ENCODE assay signal across 8 cellular contexts in the genomic region with DNA sequence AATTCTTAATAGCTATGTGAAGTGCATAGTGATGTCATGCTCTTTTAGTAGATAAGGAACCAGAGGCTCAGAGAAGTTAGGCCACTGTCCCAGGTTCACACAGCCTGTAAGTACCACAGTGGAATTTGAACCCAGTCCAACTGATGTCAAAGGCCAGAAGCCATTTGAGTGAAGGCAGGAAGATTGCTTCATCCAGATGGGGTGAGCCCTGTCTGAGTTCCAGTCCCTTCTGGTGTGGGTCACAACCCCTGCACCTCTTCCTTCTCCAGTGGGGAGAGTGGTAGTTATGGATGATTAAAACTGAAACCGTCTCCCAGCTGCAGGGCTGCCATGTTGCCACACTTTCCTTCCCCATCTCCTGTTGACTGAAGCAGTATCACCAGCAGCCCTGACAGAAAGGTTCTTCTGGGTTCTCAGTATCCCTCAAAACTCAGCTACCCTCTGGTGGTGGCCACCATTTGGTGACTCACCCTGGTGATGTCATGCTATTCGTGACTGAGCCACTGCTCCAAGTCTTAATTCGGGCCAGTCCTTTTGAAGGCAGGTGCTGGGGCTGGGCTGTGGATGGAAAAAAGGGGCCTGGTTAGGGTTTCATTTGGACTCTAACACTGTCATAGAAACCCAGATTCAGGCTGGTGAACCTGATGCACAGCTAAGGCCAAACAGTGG. TPM values are rescaled to one million over a fixed set of nuclear protein-coding genes. Genes with fewer than 3 reads are reported as not detected.
DNase-seq lines count a peak whose midpoint lies in the region; TF ChIP-seq lines count a peak whose summit lies in the region.

No MANE protein-coding gene starts in this region.

- peak overlapping the region; percentile 13 for H3K4me3 Mint-ChIP-seq in activated naive CD4-positive, alpha-beta T cell treated with anti-CD3 and anti-CD28 coated beads, Interleukin-2, amount 10 ng/mL, durations not matched to agents 7 days and 5 days

- CTCF ChIA-PET in activated naive CD4-positive, alpha-beta T cell treated with anti-CD3 and anti-CD28 coated beads, Interleukin-2, amount 10 ng/mL, durations not matched to agents 7 days and 5 days (lab: Charles Lee), result interaction anchor here (1.0 kb wide), 3 partner anchors 27 to 232 kb away, joined by 3 to 5 read pairs (median 3); no protein-coding TSS in a partner anchor

- TF ChIP-seq CTCF in BE2C (IDR thresholded peaks at IDR 0.05; ENCODE audit: low read depth, low read length) (no peak), left ventricle myocardium inferior (IDR thresholded peaks at IDR 0.05; ENCODE audit: borderline replicate concordance) (no peak)

- H3K36me3 ChIP-seq in BE2C, result no peaks in the 10 kb centered on the region
- no peaks in the 10 kb centered on the region for H3K36me3 ChIP-seq in left ventricle myocardium inferior

- H3K27ac ChIP-seq in left ventricle myocardium inferior (replicated peaks), result peak overlapping the region; percentile 46

- DNase-seq in BE2C (peak; percentile 38), NCI-H69 (lab: John Stamatoyannopoulos, UW) (peak; percentile 7), left ventricle myocardium inferior (no peak), ecto neural progenitor cell (ENCODE audit: low spot score) (no peak), HuH-7.5 (ENCODE audit: low spot score) (no peak), NCI-H1694 (lab: John Stamatoyannopoulos, UW) (no peak)
- DNase-seq in activated naive CD4-positive, alpha-beta T cell treated with anti-CD3 and anti-CD28 coated beads, Interleukin-2, amount 10 ng/mL, durations not matched to agents 7 days and 5 days, result peak; percentile 56
- DNase-seq in stimulated activated CD4-positive, alpha-beta T cell treated with anti-CD3 and anti-CD28 coated beads, Interleukin-4, amount 100 ng/mL, for 48 hours (ENCODE audit: low read depth in 2 of 2), result peak; percentile 53 to 79

- H3K4me1 ChIP-seq in BE2C (no peaks in the 10 kb centered on the region), left ventricle myocardium inferior (peaks cover 28% of the 10 kb centered on the region)

- H3K27me3 Mint-ChIP-seq in activated naive CD4-positive, alpha-beta T cell treated with anti-CD3 and anti-CD28 coated beads, Interleukin-2, amount 10 ng/mL, durations not matched to agents 7 days and 5 days, result no peaks in the 10 kb centered on the region

- H3K4me1 Mint-ChIP-seq in activated naive CD4-positive, alpha-beta T cell treated with anti-CD3 and anti-CD28 coated beads, Interleukin-2, amount 10 ng/mL, durations not matched to agents 7 days and 5 days, result peaks cover 38% of the 10 kb centered on the region

- no peaks in the 10 kb centered on the region for H3K9me3 Mint-ChIP-seq in activated naive CD4-positive, alpha-beta T cell treated with anti-CD3 and anti-CD28 coated beads, Interleukin-2, amount 10 ng/mL, durations not matched to agents 7 days and 5 days

- H3K9me3 ChIP-seq in BE2C (no peaks in the 10 kb centered on the region), left ventricle myocardium inferior (replicated peaks) (no peaks in the 10 kb centered on the region)

- H3K4me3 ChIP-seq in BE2C (ENCODE audit: low read depth, low read length), result no peak overlapping the region
- H3K4me3 ChIP-seq in left ventricle myocardium inferior, result no peak overlapping the region

- intact Hi-C loops in left ventricle myocardium inferior (cut with micrococcal nuclease), result no loop called here

- peaks cover 32% of the 10 kb centered on the region for H3K36me3 Mint-ChIP-seq in activated naive CD4-positive, alpha-beta T cell treated with anti-CD3 and anti-CD28 coated beads, Interleukin-2, amount 10 ng/mL, durations not matched to agents 7 days and 5 days

- H3K27me3 ChIP-seq in BE2C (no peaks in the 10 kb centered on the region), left ventricle myocardium inferior (ENCODE audit: low read depth) (no peaks in the 10 kb centered on the region)

- H3K27ac Mint-ChIP-seq in activated naive CD4-positive, alpha-beta T cell treated with anti-CD3 and anti-CD28 coated beads, Interleukin-2, amount 10 ng/mL, durations not matched to agents 7 days and 5 days, result peak overlapping the region; percentile 47

RNA-seq across cellular contexts. Expression of a gene that starts 1.5 kb away (rescaled TPM):
- polyA plus RNA-seq in BE2C (2012; ENCODE audit: insufficient read depth, insufficient read length, low read depth), result 1.0 TPM
- total RNA-seq in left ventricle myocardium inferior, result not detected

RNA-seq across cellular contexts. Expression of a gene that starts 20.4 kb away (rescaled TPM):
- polyA plus RNA-seq in BE2C (2012; ENCODE audit: insufficient read depth, insufficient read length, low read depth), result 128 TPM
- total RNA-seq in left ventricle myocardium inferior, result 72.3 TPM

RNA-seq across cellular contexts. Expression of a gene that starts 32.2 kb away (rescaled TPM):
- polyA plus RNA-seq in BE2C (2012; ENCODE audit: insufficient read depth, insufficient read length, low read depth), result 164 TPM
- 12.3 TPM for total RNA-seq in left ventricle myocardium inferior

RNA-seq across cellular contexts. Expression of a gene that starts 34.2 kb away (rescaled TPM):
- polyA plus RNA-seq in BE2C (2012; ENCODE audit: insufficient read depth, insufficient read length, low read depth), result 177 TPM
- total RNA-seq in left ventricle myocardium inferior, result 0.93 TPM

RNA-seq across cellular contexts. Expression of a gene that starts 49.7 kb away (rescaled TPM):
- polyA plus RNA-seq in BE2C (2012; ENCODE audit: insufficient read depth, insufficient read length, low read depth), result 155 TPM
- 103 TPM for total RNA-seq in left ventricle myocardium inferior

Comparison
In these comparisons a context has a peak if more than half of its experiments do, and no peak if none do; other contexts are left out.
1. DNase-seq: peak in BE2C (single experiment), NCI-H69 (single experiment), activated naive CD4-positive, alpha-beta T cell treated with anti-CD3 and anti-CD28 coated beads, Interleukin-2, amount 10 ng/mL, durations not matched to agents 7 days and 5 days (single experiment) and stimulated activated CD4-positive, alpha-beta T cell treated with anti-CD3 and anti-CD28 coated beads, Interleukin-4, amount 100 ng/mL, for 48 hours (2 of 2); none in left ventricle myocardium inferior (single experiment), ecto neural progenitor cell (single experiment), HuH-7.5 (single experiment) and NCI-H1694 (single experiment).